ENCODE assay signal across 8 cellular contexts in the genomic region with DNA sequence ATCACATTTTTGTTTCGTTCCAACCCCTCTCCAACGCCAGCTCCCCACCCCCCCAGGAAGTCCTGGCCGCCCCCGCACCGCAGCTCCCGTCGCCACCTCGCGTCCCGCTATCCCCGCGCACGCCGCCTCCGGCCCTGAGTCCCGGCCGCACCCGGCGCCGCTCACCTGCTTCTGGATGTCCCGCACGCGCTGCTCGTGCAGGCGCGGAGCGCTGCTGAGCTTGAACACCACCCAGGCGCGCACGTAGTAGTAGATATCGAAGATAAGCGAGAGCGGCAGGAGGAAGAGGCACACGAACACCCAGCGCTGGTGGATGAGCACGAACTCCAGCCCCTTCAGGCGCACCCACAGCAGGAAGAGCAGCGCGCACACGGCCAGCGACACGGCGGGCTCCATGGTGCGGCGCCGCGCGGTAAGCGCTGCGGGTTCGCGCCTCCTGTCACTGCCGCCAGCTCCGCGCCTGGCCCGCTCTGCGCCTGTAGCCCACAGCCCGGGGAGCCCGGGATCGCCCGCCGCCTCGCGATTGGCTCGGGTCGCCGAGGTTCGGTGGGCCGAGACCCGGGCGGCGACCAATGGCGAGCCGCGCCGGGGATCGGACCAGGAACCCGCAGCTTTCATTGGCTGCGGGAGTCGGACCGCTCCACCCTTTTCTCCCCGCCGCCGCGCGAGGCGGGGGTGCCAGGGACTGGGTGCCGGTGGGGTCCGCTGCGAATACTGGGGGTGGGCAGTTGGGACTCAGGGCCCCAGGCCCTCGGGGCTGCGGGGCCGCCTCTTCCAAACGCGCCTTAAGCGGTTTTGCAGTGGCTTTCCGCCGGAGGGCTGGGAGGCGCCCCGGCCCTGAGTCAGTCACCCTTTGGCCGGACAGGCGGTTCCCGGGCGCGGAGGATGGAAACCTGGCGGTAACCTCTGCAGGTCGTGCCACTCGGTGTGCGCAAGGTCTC.
DNase-seq lines count a peak whose midpoint lies in the region; ATAC-seq lines count a peak whose summit lies in the region.

A gene with protein sequence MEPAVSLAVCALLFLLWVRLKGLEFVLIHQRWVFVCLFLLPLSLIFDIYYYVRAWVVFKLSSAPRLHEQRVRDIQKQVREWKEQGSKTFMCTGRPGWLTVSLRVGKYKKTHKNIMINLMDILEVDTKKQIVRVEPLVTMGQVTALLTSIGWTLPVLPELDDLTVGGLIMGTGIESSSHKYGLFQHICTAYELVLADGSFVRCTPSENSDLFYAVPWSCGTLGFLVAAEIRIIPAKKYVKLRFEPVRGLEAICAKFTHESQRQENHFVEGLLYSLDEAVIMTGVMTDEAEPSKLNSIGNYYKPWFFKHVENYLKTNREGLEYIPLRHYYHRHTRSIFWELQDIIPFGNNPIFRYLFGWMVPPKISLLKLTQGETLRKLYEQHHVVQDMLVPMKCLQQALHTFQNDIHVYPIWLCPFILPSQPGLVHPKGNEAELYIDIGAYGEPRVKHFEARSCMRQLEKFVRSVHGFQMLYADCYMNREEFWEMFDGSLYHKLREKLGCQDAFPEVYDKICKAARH (minus strand): TSS at position 472 of the 941 bp plus-strand sequence. CDS start 76 bp downstream, at position 396.

- no peaks in the 10 kb centered on the region for H3K27me3 ChIP-seq in effector memory CD4-positive, alpha-beta T cell (replicated peaks; ENCODE audit: control insufficient read depth, insufficient read depth, low read length, poor library complexity, severe bottlenecking)

- no peak within 1 kb of the TSS for H3K27ac ChIP-seq in effector memory CD4-positive, alpha-beta T cell (ENCODE audit: insufficient read depth, low read length, poor library complexity, severe bottlenecking)

- DNase-seq in CD1c-positive myeloid dendritic cell (ENCODE audit: extremely low spot score) = peak; percentile 88
- DNase-seq in NCI-H82 treated with DMSO at 0.1 percent for 48 hours (lab: John Stamatoyannopoulos, UW; ENCODE audit: unreplicated experiment) = peak; percentile 77
- peak; percentile 89 for DNase-seq in activated CD8-positive, alpha-beta memory T cell treated with anti-CD3 and anti-CD28 coated beads for 24 hours
- peak; percentile 22 to 51 (median 45) for DNase-seq in effector memory CD4-positive, alpha-beta T cell
- DNase-seq in medulla oblongata (ENCODE audit: extremely low spot score) = peak; percentile 96
- peak; percentile 41 for DNase-seq in stimulated activated CD8-positive, alpha-beta memory T cell treated with anti-CD3 and anti-CD28 coated beads, Interleukin-12 subunit alpha, Interleukin-12 subunit beta, amount 100 ng/mL, for 24 hours (ENCODE audit: extremely low read depth)

- ATAC-seq in GM19324 (IDR thresholded peaks at IDR 0.05; ENCODE audit: low FRiP score, unreplicated experiment) (peak; percentile 97), HG03460 (IDR thresholded peaks at IDR 0.05; ENCODE audit: unreplicated experiment) (peak; percentile 86)

- H3K36me3 ChIP-seq in effector memory CD4-positive, alpha-beta T cell (ENCODE audit: control insufficient read depth, insufficient read depth, low read length) = no peaks in the 10 kb centered on the region

- no peaks in the 10 kb centered on the region for H3K4me1 ChIP-seq in effector memory CD4-positive, alpha-beta T cell (ENCODE audit: control insufficient read depth, insufficient read depth, low read length, poor library complexity, severe bottlenecking)

- H3K9me3 ChIP-seq in effector memory CD4-positive, alpha-beta T cell (ENCODE audit: control insufficient read depth, low read length) = no peaks in the 10 kb centered on the region

- peak within 1 kb of the TSS; percentile 77 for H3K4me3 ChIP-seq in effector memory CD4-positive, alpha-beta T cell (ENCODE audit: insufficient read depth, low read depth, low read length, poor library complexity, severe bottlenecking)

Comparison
In these comparisons a context has a peak if more than half of its experiments do, and no peak if none do; other contexts are left out.
1. DNase-seq: peak in every context shown above with its lines; median percentile 96 in medulla oblongata; 89 in activated CD8-positive, alpha-beta memory T cell treated with anti-CD3 and anti-CD28 coated beads for 24 hours; 88 in CD1c-positive myeloid dendritic cell; 77 in NCI-H82 treated with DMSO at 0.1 percent for 48 hours; 45 in effector memory CD4-positive, alpha-beta T cell; 41 in stimulated activated CD8-positive, alpha-beta memory T cell treated with anti-CD3 and anti-CD28 coated beads, Interleukin-12 subunit alpha, Interleukin-12 subunit beta, amount 100 ng/mL, for 24 hours.